In genomic region chr20:38308447-38308846, GRCh38 we compare ENCODE assay signal across 8 cellular contexts. TPM values are rescaled to one million over a fixed set of nuclear protein-coding genes. Genes with fewer than 3 reads are reported as not detected.
"Had no signal": no experiment of that assay in that cellular context is flagged by ENCODE, and none has a peak within 500 bp of the region (broad histone marks: within the 10 kb centered on the region; RNA-seq: fewer than 3 reads in every experiment).

No MANE protein-coding gene starts in this region.

- DNase-seq: GDM1 had no signal

- H3K4me3 ChIP-seq: GM12878 had no signal

- ATAC-seq: GM12878 had no signal

- FAIRE-seq: G401.6, GM12878, GM12891, GM12892, GM18507, GM19239 had no signal

RNA-seq across cellular contexts. Expression of gene BPI, which starts 4.5 kb away (rescaled TPM):
- total RNA-seq: G401, GM12878 had no signal
- polyA plus RNA-seq: GM12878 had no signal

RNA-seq across cellular contexts. Expression of gene LBP, which starts 37.8 kb away (rescaled TPM):
- total RNA-seq: G401 had no signal

RNA-seq across cellular contexts. Expression of gene KIAA1755, which starts 47.9 kb away (rescaled TPM):
- total RNA-seq: G401, GM12878 had no signal
- polyA plus RNA-seq: GM12878 had no signal
